In genomic region chr19:51259348-51260245, GRCh38 we compare ENCODE assay signal across 7 cellular contexts. TPM values are rescaled to one million over a fixed set of nuclear protein-coding genes. Genes with fewer than 3 reads are reported as not detected.
A peak's percentile ranks its signal among the peaks of the same experiment; 100 is the strongest.
DNase-seq lines count a peak whose midpoint lies in the region; ATAC-seq, FAIRE-seq and TF ChIP-seq lines count a peak whose summit lies in the region.

No MANE protein-coding gene starts in this region.

- H3K27ac ChIP-seq in DND-41 (ENCODE audit: low read length), result no peak overlapping the region
- no peak overlapping the region for H3K27ac ChIP-seq in naive thymus-derived CD4-positive, alpha-beta T cell (ENCODE audit: low read depth, low read length)

- TF ChIP-seq CTCF in DND-41 (IDR thresholded peaks at IDR 0.05; ENCODE audit: borderline replicate concordance, extremely low read depth, low read length, poor library complexity, severe bottlenecking) (peak; percentile 80), chondrocyte (IDR thresholded peaks at IDR 0.05) (peak; percentile 69)

- H3K27ac Mint-ChIP-seq in T-cell (no peak overlapping the region), chondrocyte (ENCODE audit: unreplicated experiment) (no peak overlapping the region)
- H3K27ac Mint-ChIP-seq in naive thymus-derived CD4-positive, alpha-beta T cell, result no peak overlapping the region

- CTCF ChIA-PET in T-cell (lab: Charles Lee), result interaction anchor here in 1 of 2 donors (1.3 kb wide), 1 partner anchor 100 kb away, joined by 4 read pairs; no protein-coding TSS in a partner anchor
- CTCF ChIA-PET in naive thymus-derived CD4-positive, alpha-beta T cell (lab: Charles Lee), result interaction anchor here (1.0 kb wide), 1 partner anchor 238 kb away, joined by 5 read pairs; no protein-coding TSS in a partner anchor

- H2AFZ ChIP-seq in DND-41 (ENCODE audit: low read depth, low read length), result no peak overlapping the region

- DNase-seq in DND-41, result peak; percentile 37
- peak; percentile 40 for DNase-seq in HTR-8/SVneo (ENCODE audit: insufficient read length, low spot score)
- peak in 18 of 34 experiments; percentile 2 to 27 (median 10) for DNase-seq in T-cell
- DNase-seq in chondrocyte (ENCODE audit: low spot score), result no peak
- peak in 6 of 9 donors; percentile 1 to 43 (median 8) for DNase-seq in naive thymus-derived CD4-positive, alpha-beta T cell
- no peak for DNase-seq in NCI-H2081 treated with DMSO at 0.1 percent for 48 hours (lab: John Stamatoyannopoulos, UW)

- intact Hi-C loops in naive thymus-derived CD4-positive, alpha-beta T cell (cut with micrococcal nuclease), result loop anchor here in 1 of 2 donors (1.0 to 2.0 kb wide), 2 partner anchors 33 to 101 kb away; no protein-coding TSS in a partner anchor

- peaks cover 2% of the 10 kb centered on the region for H3K27me3 ChIP-seq in DND-41 (ENCODE audit: insufficient read depth, low read length, poor library complexity)
- H3K27me3 ChIP-seq in naive thymus-derived CD4-positive, alpha-beta T cell (ENCODE audit: control insufficient read depth in 2 of 2, insufficient read depth in 2 of 2, low read length in 2 of 2), result peaks cover 0 to 2% of the 10 kb centered on the region in 2 donors

- H3K27me3 Mint-ChIP-seq in T-cell, result peaks cover 20 to 33% of the 10 kb centered on the region in 2 donors
- peaks cover 2% of the 10 kb centered on the region for H3K27me3 Mint-ChIP-seq in chondrocyte (ENCODE audit: low read depth)
- H3K27me3 Mint-ChIP-seq in naive thymus-derived CD4-positive, alpha-beta T cell, result peaks cover 16 to 50% (median 32%) of the 10 kb centered on the region in 5 donors

- no peaks in the 10 kb centered on the region for H3K36me3 ChIP-seq in DND-41 (ENCODE audit: insufficient read depth, low read length)
- H3K36me3 ChIP-seq in naive thymus-derived CD4-positive, alpha-beta T cell (ENCODE audit: control insufficient read depth in 2 of 3, insufficient read depth in 3 of 3, low read length in 3 of 3), result no peaks in the 10 kb centered on the region

- H3K4me3 ChIP-seq in DND-41 (ENCODE audit: low read depth in 1 of 2, low read length in 2 of 2), result no peak overlapping the region
- no peak overlapping the region for H3K4me3 ChIP-seq in naive thymus-derived CD4-positive, alpha-beta T cell (ENCODE audit: low read length)

- H3K9me3 ChIP-seq in DND-41 (ENCODE audit: insufficient read depth, low read length, severe bottlenecking), result no peaks in the 10 kb centered on the region
- H3K9me3 ChIP-seq in naive thymus-derived CD4-positive, alpha-beta T cell (ENCODE audit: control insufficient read depth in 2 of 3, low read length in 3 of 3), result no peaks in the 10 kb centered on the region

- no peak for FAIRE-seq in HTR-8/SVneo (lab: Jason Lieb, UNC)

- no peaks in the 10 kb centered on the region for H3K4me1 ChIP-seq in DND-41 (ENCODE audit: insufficient read depth, low read length)
- H3K4me1 ChIP-seq in naive thymus-derived CD4-positive, alpha-beta T cell (ENCODE audit: control insufficient read depth in 2 of 2, insufficient read depth in 2 of 2, low read length in 2 of 2), result no peaks in the 10 kb centered on the region

- H3K4me3 Mint-ChIP-seq in T-cell (no peak overlapping the region), chondrocyte (ENCODE audit: unreplicated experiment) (no peak overlapping the region)
- no peak overlapping the region for H3K4me3 Mint-ChIP-seq in naive thymus-derived CD4-positive, alpha-beta T cell

- H3K36me3 Mint-ChIP-seq in T-cell, result no peaks in the 10 kb centered on the region
- no peaks in the 10 kb centered on the region for H3K36me3 Mint-ChIP-seq in chondrocyte (ENCODE audit: low read depth)
- peaks cover 0 to 4% (median 0%) of the 10 kb centered on the region in 5 donors for H3K36me3 Mint-ChIP-seq in naive thymus-derived CD4-positive, alpha-beta T cell

- H3K79me2 ChIP-seq in DND-41 (ENCODE audit: insufficient read depth, low read length), result no peaks in the 10 kb centered on the region

- ATAC-seq in DND-41 (ENCODE audit: insufficient read depth, low read depth), result 0 out of 3 replicates have a peak, but pooled peaks have one; percentile 40
- ATAC-seq in T-cell (replicated peaks in 1 of 4), result peak in 1 of 4 experiments; percentile 41
- peak; percentile 58 for ATAC-seq in naive thymus-derived CD4-positive, alpha-beta T cell
- ATAC-seq in GM18858 (IDR thresholded peaks at IDR 0.05; ENCODE audit: unreplicated experiment), result no peak

- no peak overlapping the region for H3K9ac ChIP-seq in DND-41 (ENCODE audit: low read depth, low read length)

- H3K4me1 Mint-ChIP-seq in T-cell (peaks cover 0 to 5% (median 4%) of the 10 kb centered on the region in 3 donors), chondrocyte (ENCODE audit: low read depth) (no peaks in the 10 kb centered on the region)
- H3K4me1 Mint-ChIP-seq in naive thymus-derived CD4-positive, alpha-beta T cell, result peaks cover 0 to 38% (median 0%) of the 10 kb centered on the region in 7 donors

- 0 out of 2 replicates have a peak, but pooled peaks cover 3% of the 10 kb centered on the region for H4K20me1 ChIP-seq in DND-41 (ENCODE audit: insufficient read depth, low read length)

- no peak overlapping the region for H3K4me2 ChIP-seq in DND-41 (ENCODE audit: insufficient read depth, low read length)

- POLR2A ChIA-PET in T-cell (lab: Charles Lee), result no interaction called here
- POLR2A ChIA-PET in naive thymus-derived CD4-positive, alpha-beta T cell (lab: Charles Lee), result no interaction called here

- no peaks in the 10 kb centered on the region for H3K9me3 Mint-ChIP-seq in T-cell
- H3K9me3 Mint-ChIP-seq in chondrocyte (ENCODE audit: low read depth), result no peaks in the 10 kb centered on the region
- H3K9me3 Mint-ChIP-seq in naive thymus-derived CD4-positive, alpha-beta T cell, result no peaks in the 10 kb centered on the region

RNA-seq across cellular contexts. Expression of gene SIGLECL1, which starts 8.7 kb away (rescaled TPM):
- total RNA-seq in T-cell (not detected), chondrocyte (not detected in 3 replicates)
- total RNA-seq in naive thymus-derived CD4-positive, alpha-beta T cell, result not detected
- not detected for polyA plus RNA-seq in naive thymus-derived CD4-positive, alpha-beta T cell

RNA-seq across cellular contexts. Expression of gene CD33, which starts 34.7 kb away (rescaled TPM):
- total RNA-seq in T-cell (under 1 TPM in 4 of 5 donors, not detected in 1; 0.23 to 0.60 (median 0.42) TPM), chondrocyte (not detected in 3 replicates)
- total RNA-seq in naive thymus-derived CD4-positive, alpha-beta T cell, result 10 to 100 TPM in 2 of 5 experiments, 1 to 10 TPM in 1, under 1 TPM in 2; 0.51 to 59.2 (median 5.0) TPM
- polyA plus RNA-seq in naive thymus-derived CD4-positive, alpha-beta T cell, result not detected

RNA-seq across cellular contexts. Expression of gene IGLON5, which starts 51.8 kb away (rescaled TPM):
- under 1 TPM in 1 of 5 donors, not detected in 4; 0.10 TPM for total RNA-seq in T-cell
- 0.07 TPM in 1 of 3 replicates, not detected in the others for total RNA-seq in chondrocyte
- not detected for total RNA-seq in naive thymus-derived CD4-positive, alpha-beta T cell
- not detected for polyA plus RNA-seq in naive thymus-derived CD4-positive, alpha-beta T cell

Comparison
In these comparisons a context has a peak if more than half of its experiments do, and no peak if none do; other contexts are left out.
1. DNase-seq: peak in DND-41 (single experiment), HTR-8/SVneo (single experiment), T-cell (18 of 34) and naive thymus-derived CD4-positive, alpha-beta T cell (6 of 9); none in chondrocyte (single experiment) and NCI-H2081 treated with DMSO at 0.1 percent for 48 hours (single experiment).